In the genomic region with DNA sequence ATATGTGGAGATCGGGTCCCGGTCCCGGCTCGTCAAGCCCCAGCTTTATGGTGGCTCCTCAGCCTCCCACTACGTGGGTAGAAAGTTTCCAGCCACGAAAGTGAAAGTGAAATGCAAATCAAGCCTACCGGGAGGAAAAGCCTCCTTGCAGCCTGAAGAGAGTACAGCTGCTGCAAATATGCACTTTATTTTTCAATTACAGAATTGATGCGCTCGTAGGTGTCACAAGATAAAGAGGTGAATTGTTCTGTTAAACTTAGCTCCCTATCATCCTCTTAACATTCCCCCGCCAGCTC, we compare ENCODE assay signal across 8 cellular contexts. TPM values are rescaled to one million over a fixed set of nuclear protein-coding genes. Genes with fewer than 3 reads are reported as not detected.
DNase-seq lines count a peak whose midpoint lies in the region; ATAC-seq, FAIRE-seq and TF ChIP-seq lines count a peak whose summit lies in the region.

No MANE protein-coding gene starts in this region.

- H4K20me1 ChIP-seq in DND-41 (ENCODE audit: insufficient read depth, low read length) (peaks cover 41% of the 10 kb centered on the region), PC-9 (ENCODE audit: insufficient read depth) (peaks cover 16% of the 10 kb centered on the region)

- CTCF ChIA-PET in PC-9 (lab: Charles Lee), result interaction anchor here (0.6 to 0.9 kb wide), 2 partner anchors 72 to 77 kb away, joined by 6 to 15 read pairs; no protein-coding TSS in a partner anchor

- H3K9ac ChIP-seq in DND-41 (ENCODE audit: low read depth, low read length), result peak overlapping the region; percentile 99

- intact Hi-C loops in PC-9 (cut with micrococcal nuclease; ENCODE audit: unreplicated experiment) (no loop called here), pancreas (cut with DNase I) (no loop called here)

- TSS peak; percentile 75 for BruUV-seq in PC-9 (replicated peaks; lab: Mats Ljungman, UMichigan)

- H3K9me3 ChIP-seq in DND-41 (ENCODE audit: insufficient read depth, low read length, severe bottlenecking), result no peaks in the 10 kb centered on the region
- H3K9me3 ChIP-seq in PC-9 (ENCODE audit: insufficient read depth, low read depth), result no peaks in the 10 kb centered on the region
- H3K9me3 ChIP-seq in pancreas, result no peaks in the 10 kb centered on the region

- H3K4me1 ChIP-seq in DND-41 (ENCODE audit: insufficient read depth, low read length) (peaks cover 54% of the 10 kb centered on the region), PC-9 (replicated peaks; ENCODE audit: insufficient read depth) (peaks cover 29% of the 10 kb centered on the region), pancreas (peaks cover 9 to 13% (median 10%) of the 10 kb centered on the region in 3 donors)

- H3K36me3 ChIP-seq in DND-41 (ENCODE audit: insufficient read depth, low read length) (peaks cover 44% of the 10 kb centered on the region), PC-9 (ENCODE audit: low read depth) (peaks cover 36% of the 10 kb centered on the region), pancreas (peaks cover 0 to 28% (median 0%) of the 10 kb centered on the region in 3 donors)

- TF ChIP-seq CTCF in DND-41 (IDR thresholded peaks at IDR 0.05; ENCODE audit: borderline replicate concordance, extremely low read depth, low read length, poor library complexity, severe bottlenecking), result no peak
- no peak for TF ChIP-seq CTCF in PC-9 (conservative IDR thresholded peaks at IDR 0.05)
- no peak for TF ChIP-seq CTCF in pancreas (IDR thresholded peaks at IDR 0.05)

- H3K27me3 ChIP-seq in DND-41 (ENCODE audit: insufficient read depth, low read length, poor library complexity) (no peaks in the 10 kb centered on the region), PC-9 (ENCODE audit: insufficient read depth, low read depth) (no peaks in the 10 kb centered on the region), pancreas (no peaks in the 10 kb centered on the region)

- peak overlapping the region; percentile 76 for H3K27ac ChIP-seq in DND-41 (ENCODE audit: low read length)
- no peak overlapping the region for H3K27ac ChIP-seq in PC-9
- peak overlapping the region; percentile 72 for H3K27ac ChIP-seq in epithelial cell of prostate
- H3K27ac ChIP-seq in pancreas, result peak overlapping the region; percentile 79 to 86 (median 85)

- WGBS in pancreas, 2 donors, result 1 to 3% methylated on average over 10 of the region's 10 CpGs

- peaks cover 38% of the 10 kb centered on the region for H3F3A ChIP-seq in PC-9 (ENCODE audit: insufficient read depth, low read depth)

- H3K4me3 ChIP-seq in DND-41 (ENCODE audit: low read depth in 1 of 2, low read length in 2 of 2), result peak overlapping the region; percentile 28 to 97
- H3K4me3 ChIP-seq in PC-9, result peak overlapping the region; percentile 94
- H3K4me3 ChIP-seq in pancreas, result peak overlapping the region; percentile 52 to 80 (median 72)

- ATAC-seq in DND-41 (ENCODE audit: insufficient read depth, low read depth), result no peak
- no peak for ATAC-seq in pancreas
- no peak for ATAC-seq in GM21737 (IDR thresholded peaks at IDR 0.05; ENCODE audit: unreplicated experiment)
- ATAC-seq in HG02798 (IDR thresholded peaks at IDR 0.05; ENCODE audit: poor library complexity, unreplicated experiment), result no peak

- H3K4me2 ChIP-seq in DND-41 (ENCODE audit: insufficient read depth, low read length) (peak overlapping the region; percentile 88), PC-9 (peak overlapping the region; percentile 96)

- FAIRE-seq in pancreas (lab: Jason Lieb, UNC), result no peak

- no peak for DNase-seq in DND-41
- no peak for DNase-seq in PC-9
- no peak for DNase-seq in epithelial cell of prostate (ENCODE audit: low read depth, low spot score)
- no peak for DNase-seq in pancreas
- DNase-seq in NCI-H82 treated with DMSO at 0.1 percent for 48 hours (lab: John Stamatoyannopoulos, UW; ENCODE audit: unreplicated experiment), result no peak
- DNase-seq in islet precursor cell, result no peak

- no peaks in the 10 kb centered on the region for H3K9me2 ChIP-seq in PC-9 (ENCODE audit: insufficient read depth)

- H3K79me2 ChIP-seq in DND-41 (ENCODE audit: insufficient read depth, low read length) (peaks cover 75% of the 10 kb centered on the region), PC-9 (ENCODE audit: low read depth) (peaks cover 42% of the 10 kb centered on the region)

- POLR2A ChIA-PET in PC-9 (lab: Charles Lee; ENCODE audit: unreplicated experiment), result interaction anchor here (0.6 to 0.7 kb wide), 3 partner anchors 73 to 152 kb away, joined by 3 to 4 read pairs (median 3); no protein-coding TSS in a partner anchor

- H2AFZ ChIP-seq in DND-41 (ENCODE audit: low read depth, low read length) (peak overlapping the region; percentile 60), PC-9 (peak overlapping the region; percentile 97)

RNA-seq across cellular contexts. Expression of a gene that starts 0.4 kb away (rescaled TPM):
- total RNA-seq in PC-9 (2021), result 164 and 207 TPM in 2 replicates
- 10 to 100 TPM; 10.9 to 23.2 (median 16.8) TPM for total RNA-seq in pancreas
- 10 to 100 TPM; 13.9 to 27.4 TPM for polyA plus RNA-seq in pancreas

RNA-seq across cellular contexts. Expression of a gene that starts 6.7 kb away (rescaled TPM):
- total RNA-seq in PC-9 (2021) (37.0 and 42.8 TPM in 2 replicates), pancreas (10 to 100 TPM; 12.7 to 27.1 (median 15.8) TPM)
- 10 to 100 TPM in 1 of 2 donors, 1 to 10 TPM in 1; 4.6 to 11.8 TPM for polyA plus RNA-seq in pancreas

RNA-seq across cellular contexts. Expression of a gene that starts 7.3 kb away (rescaled TPM):
- total RNA-seq in PC-9 (2021) (73.1 and 94.3 TPM in 2 replicates), pancreas (10 to 100 TPM; 28.2 to 49.7 (median 43.4) TPM)
- polyA plus RNA-seq in pancreas, result 10 to 100 TPM; 76.3 to 98.8 TPM
